12 cellular contexts compared by ENCODE assay signal in genomic region chr15:66815322-66815721, GRCh38.
DNase-seq lines count a peak whose midpoint lies in the region; FAIRE-seq and TF ChIP-seq lines count a peak whose summit lies in the region.
"Had no signal": no experiment of that assay in that cellular context is flagged by ENCODE, and none has a peak within 500 bp of the region (broad histone marks: within the 10 kb centered on the region; RNA-seq: fewer than 3 reads in every experiment).

No MANE protein-coding gene starts in this region.

- H3K9ac ChIP-seq in skeletal muscle satellite cell (ENCODE audit: low read depth, low read length) = no peak overlapping the region

- H3K9me3 ChIP-seq in skeletal muscle satellite cell (replicated peaks; ENCODE audit: low read length) (no peaks in the 10 kb centered on the region), left ventricle myocardium inferior (replicated peaks) (peaks cover 10% of the 10 kb centered on the region)

- H3K27ac ChIP-seq in left ventricle myocardium inferior (replicated peaks) = no peak overlapping the region
- H3K27ac ChIP-seq: suprapubic skin had no signal

- peaks cover 30% of the 10 kb centered on the region for H3K4me1 ChIP-seq in skeletal muscle satellite cell (ENCODE audit: control insufficient read depth, insufficient read depth, low read length)
- no peaks in the 10 kb centered on the region for H3K4me1 ChIP-seq in left ventricle myocardium inferior
- H3K4me1 ChIP-seq: suprapubic skin had no signal

- H3K36me3 ChIP-seq in skeletal muscle satellite cell (ENCODE audit: insufficient read depth, low read length) (no peaks in the 10 kb centered on the region), left ventricle myocardium inferior (no peaks in the 10 kb centered on the region)
- H3K36me3 ChIP-seq: suprapubic skin had no signal

- H3K4me2 ChIP-seq in skeletal muscle satellite cell (ENCODE audit: low read length) = peak overlapping the region; percentile 29

- H3K4me3 ChIP-seq in skeletal muscle satellite cell (ENCODE audit: low read length) = peak overlapping the region; percentile 13
- H3K4me3 ChIP-seq in left ventricle myocardium inferior = no peak overlapping the region
- H3K4me3 ChIP-seq: suprapubic skin had no signal

- intact Hi-C loops in left ventricle myocardium inferior (cut with micrococcal nuclease) = no loop called here

- peak; percentile 30 for FAIRE-seq in RCC 7860 (lab: Jason Lieb, UNC)
- FAIRE-seq: colon, GM12891 had no signal

- H3K27me3 ChIP-seq in skeletal muscle satellite cell (ENCODE audit: control insufficient read depth, insufficient read depth, low read length) = no peaks in the 10 kb centered on the region
- no peaks in the 10 kb centered on the region for H3K27me3 ChIP-seq in left ventricle myocardium inferior (ENCODE audit: low read depth)
- H3K27me3 ChIP-seq: suprapubic skin had no signal

- DNase-seq in GM04504 (ENCODE audit: low read depth) (peak; percentile 87), RCC 7860 (ENCODE audit: low spot score) (peak; percentile 11), fibroblast of gingiva (ENCODE audit: low read depth) (peak; percentile 90), left ventricle myocardium inferior (no peak), cerebellar nuclear complex (lab: John Stamatoyannopoulos, UW) (no peak), germinal center (ENCODE audit: low spot score) (no peak)
- DNase-seq: activated CD8-positive, alpha-beta memory T cell treated with anti-CD3 and anti-CD28 coated beads for 24 hours; NCI-H187 had no signal

- TF ChIP-seq CTCF in left ventricle myocardium inferior (IDR thresholded peaks at IDR 0.05; ENCODE audit: borderline replicate concordance) = no peak

Comparison
In these comparisons a context has a peak if more than half of its experiments do, and no peak if none do; other contexts are left out.
1. DNase-seq: peak in GM04504 (single experiment), RCC 7860 (single experiment) and fibroblast of gingiva (single experiment); none in left ventricle myocardium inferior (single experiment), cerebellar nuclear complex (0 of 2) and germinal center (single experiment).